15 cellular contexts compared by ENCODE assay signal in the genomic region with DNA sequence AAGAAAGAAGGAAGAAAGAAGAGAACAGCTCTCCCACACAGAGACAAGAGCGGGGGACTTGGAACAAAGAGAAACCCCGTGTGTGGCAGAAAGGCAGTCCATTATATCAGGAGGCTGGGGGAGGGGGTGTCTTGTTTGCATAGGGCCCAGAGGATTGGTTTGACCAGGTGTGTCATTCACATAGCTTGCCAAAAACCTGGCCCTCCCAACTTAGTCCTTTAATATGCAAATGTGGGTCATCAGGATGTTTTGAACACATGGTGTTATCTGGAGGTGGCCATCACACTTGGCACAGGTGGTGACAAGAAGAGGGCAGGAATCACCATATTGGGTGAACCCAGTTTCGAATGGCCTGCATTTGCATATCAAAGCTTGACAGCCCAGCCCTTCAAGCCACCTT.
A peak's percentile ranks its signal among the peaks of the same experiment; 100 is the strongest.
DNase-seq lines count a peak whose midpoint lies in the region; TF ChIP-seq lines count a peak whose summit lies in the region.
"Had no signal": no experiment of that assay in that cellular context is flagged by ENCODE, and none has a peak within 500 bp of the region (broad histone marks: within the 10 kb centered on the region; RNA-seq: fewer than 3 reads in every experiment).

No MANE protein-coding gene starts in this region.

- H3K9me3 Mint-ChIP-seq in endothelial cell (ENCODE audit: unreplicated experiment) = no peaks in the 10 kb centered on the region
- H3K9me3 Mint-ChIP-seq in immature natural killer cell = peaks cover 0 to 1% (median 0%) of the 10 kb centered on the region in 6 donors

- H3K4me3 Mint-ChIP-seq in endothelial cell (ENCODE audit: unreplicated experiment) (no peak overlapping the region), immature natural killer cell (no peak overlapping the region)

- intact Hi-C loops in head of caudate nucleus (cut with DNase I) = no loop called here

- H3K4me1 Mint-ChIP-seq in endothelial cell (ENCODE audit: unreplicated experiment) = peaks cover 4% of the 10 kb centered on the region
- H3K4me1 Mint-ChIP-seq in immature natural killer cell = peaks cover 2 to 18% of the 10 kb centered on the region in 2 donors

- H3K27ac Mint-ChIP-seq in endothelial cell (ENCODE audit: unreplicated experiment) = peak overlapping the region; percentile 3
- no peak overlapping the region for H3K27ac Mint-ChIP-seq in immature natural killer cell

- H3K27me3 Mint-ChIP-seq in endothelial cell (ENCODE audit: unreplicated experiment) (no peaks in the 10 kb centered on the region), immature natural killer cell (ENCODE audit: low read depth in 3 of 3) (peaks cover 0 to 5% (median 3%) of the 10 kb centered on the region in 3 donors)

- TF ChIP-seq CTCF in endothelial cell (IDR thresholded peaks at IDR 0.05; ENCODE audit: unreplicated experiment) (no peak), GM10266 (IDR thresholded peaks at IDR 0.05; ENCODE audit: control insufficient read depth, insufficient read depth, low read depth, missing control alignments) (no peak)

- H3K36me3 Mint-ChIP-seq in endothelial cell (ENCODE audit: low read depth, unreplicated experiment) (no peaks in the 10 kb centered on the region), immature natural killer cell (no peaks in the 10 kb centered on the region)

- DNase-seq in NCI-H345 (lab: John Stamatoyannopoulos, UW) (peak; percentile 22), NCI-H345 treated with DMSO at 0.1 percent for 48 hours (lab: John Stamatoyannopoulos, UW; ENCODE audit: unreplicated experiment) (no peak), NCI-H748 treated with DMSO at 0.1 percent for 48 hours (lab: John Stamatoyannopoulos, UW) (peak; percentile 83), endothelial cell (ENCODE audit: low spot score) (no peak), pons (ENCODE audit: low spot score) (no peak), head of caudate nucleus (no peak), GM10266 (ENCODE audit: extremely low spot score) (no peak), immature natural killer cell (no peak)
- DNase-seq: AML-193, H7, IMR-90, NCI-H1048, NCI-H1436, NCI-H2029 treated with DMSO at 0.1 percent for 48 hours, NCI-H2171 treated with DMSO at 0.1 percent for 48 hours had no signal

Comparison
In these comparisons a context has a peak if more than half of its experiments do, and no peak if none do; other contexts are left out.
1. DNase-seq: peak in NCI-H345 (single experiment) and NCI-H748 treated with DMSO at 0.1 percent for 48 hours (single experiment); none in NCI-H345 treated with DMSO at 0.1 percent for 48 hours (single experiment), endothelial cell (single experiment), pons (single experiment), head of caudate nucleus (0 of 42), GM10266 (single experiment) and immature natural killer cell (0 of 3).